In genomic region chr16:15482068-15482747, GRCh38 we compare ENCODE assay signal across 8 cellular contexts. TPM values are rescaled to one million over a fixed set of nuclear protein-coding genes. Genes with fewer than 3 reads are reported as not detected.
DNase-seq lines count a peak whose midpoint lies in the region; ATAC-seq and TF ChIP-seq lines count a peak whose summit lies in the region.

No MANE protein-coding gene starts in this region.

- no peak overlapping the region for H4K91ac ChIP-seq in trophoblast cell (ENCODE audit: low read depth, low read length)

- peaks cover under 1% of the 10 kb centered on the region for H3K9me3 Mint-ChIP-seq in activated CD4-positive, alpha-beta memory T cell treated with anti-CD3 and anti-CD28 coated beads for 36 hours

- H4K12ac ChIP-seq in trophoblast cell (ENCODE audit: low read depth, low read length), result no peak overlapping the region

- no peak overlapping the region for H3K4me3 Mint-ChIP-seq in activated CD4-positive, alpha-beta memory T cell treated with anti-CD3 and anti-CD28 coated beads for 36 hours

- H2AK5ac ChIP-seq in trophoblast cell (ENCODE audit: low read length), result no peak overlapping the region

- DNase-seq in Right ventricle myocardium superior, result no peak
- no peak for DNase-seq in right atrium auricular region (ENCODE audit: low spot score)
- peak; percentile 73 for DNase-seq in activated CD4-positive, alpha-beta memory T cell treated with anti-CD3 and anti-CD28 coated beads for 36 hours
- peak; percentile 62 for DNase-seq in fibroblast of gingiva (ENCODE audit: low read depth)
- DNase-seq in trophoblast cell, result peak; percentile 55 to 72

- H3K9me3 ChIP-seq in right atrium auricular region, result no peaks in the 10 kb centered on the region
- no peaks in the 10 kb centered on the region for H3K9me3 ChIP-seq in trophoblast cell (ENCODE audit: insufficient read depth, low read depth, low read length)

- no CpG with 5 or more reads among the region's 3 CpGs for WGBS in trophoblast cell (ENCODE audit: extremely low coverage, insufficient coverage, insufficient read length)

- H3K23ac ChIP-seq in trophoblast cell (ENCODE audit: low read length), result no peak overlapping the region

- H3K79me1 ChIP-seq in trophoblast cell (ENCODE audit: low read length), result no peaks in the 10 kb centered on the region

- CTCF ChIA-PET in activated CD4-positive, alpha-beta memory T cell treated with anti-CD3 and anti-CD28 coated beads for 36 hours (lab: Charles Lee), result no interaction called here

- peak overlapping the region; percentile 9 for H3K27ac Mint-ChIP-seq in activated CD4-positive, alpha-beta memory T cell treated with anti-CD3 and anti-CD28 coated beads for 36 hours

- peaks cover 4% of the 10 kb centered on the region for H3K36me3 Mint-ChIP-seq in activated CD4-positive, alpha-beta memory T cell treated with anti-CD3 and anti-CD28 coated beads for 36 hours

- H3K9ac ChIP-seq in trophoblast cell (ENCODE audit: low read length), result no peak overlapping the region

- H3K4me1 ChIP-seq in right atrium auricular region, result no peaks in the 10 kb centered on the region
- H3K4me1 ChIP-seq in trophoblast cell (ENCODE audit: control insufficient read depth in 1 of 2, insufficient read depth in 2 of 2, low read length in 2 of 2), result no peaks in the 10 kb centered on the region

- POLR2A ChIA-PET in activated CD4-positive, alpha-beta memory T cell treated with anti-CD3 and anti-CD28 coated beads for 36 hours (lab: Charles Lee), result no interaction called here

- no peaks in the 10 kb centered on the region for H3K79me2 ChIP-seq in trophoblast cell (ENCODE audit: control insufficient read depth, insufficient read depth, low read length, poor library complexity)

- no peak overlapping the region for H2AFZ ChIP-seq in trophoblast cell (ENCODE audit: insufficient read depth, low read length, poor library complexity)

- H3K27me3 ChIP-seq in right atrium auricular region (no peaks in the 10 kb centered on the region), trophoblast cell (ENCODE audit: insufficient read depth, low read length) (no peaks in the 10 kb centered on the region)

- H2BK120ac ChIP-seq in trophoblast cell (ENCODE audit: insufficient read depth, low read length, poor library complexity), result no peak overlapping the region

- ATAC-seq in Right ventricle myocardium superior (ENCODE audit: poor library complexity), result peak; percentile 57
- ATAC-seq in HG03432 (IDR thresholded peaks at IDR 0.05; ENCODE audit: unreplicated experiment), result no peak
- ATAC-seq in GM18861 (IDR thresholded peaks at IDR 0.05; ENCODE audit: unreplicated experiment), result no peak
- ATAC-seq in HG03354 (IDR thresholded peaks at IDR 0.05; ENCODE audit: poor library complexity, severe bottlenecking, unreplicated experiment), result no peak

- H3K36me3 ChIP-seq in right atrium auricular region, result no peaks in the 10 kb centered on the region
- no peaks in the 10 kb centered on the region for H3K36me3 ChIP-seq in trophoblast cell (ENCODE audit: control insufficient read depth in 1 of 2, insufficient read depth in 2 of 2, low read length in 2 of 2)

- H3K4me1 Mint-ChIP-seq in activated CD4-positive, alpha-beta memory T cell treated with anti-CD3 and anti-CD28 coated beads for 36 hours (ENCODE audit: low read depth), result peaks cover 19% of the 10 kb centered on the region

- no peaks in the 10 kb centered on the region for H3K27me3 Mint-ChIP-seq in activated CD4-positive, alpha-beta memory T cell treated with anti-CD3 and anti-CD28 coated beads for 36 hours

- no peak overlapping the region for H3K4me2 ChIP-seq in trophoblast cell (ENCODE audit: low read length)

- H2BK5ac ChIP-seq in trophoblast cell (ENCODE audit: low read depth, low read length, poor library complexity), result no peak overlapping the region

- no peak for TF ChIP-seq CTCF in right atrium auricular region (IDR thresholded peaks at IDR 0.05)

- H4K8ac ChIP-seq in trophoblast cell (ENCODE audit: low read depth, low read length), result no peak overlapping the region

- no peak overlapping the region for H3K4me3 ChIP-seq in right atrium auricular region
- H3K4me3 ChIP-seq in trophoblast cell (ENCODE audit: low read depth, low read length), result no peak overlapping the region

- H2BK12ac ChIP-seq in trophoblast cell (ENCODE audit: low read length), result no peak overlapping the region

- H3K18ac ChIP-seq in trophoblast cell (ENCODE audit: low read length), result no peak overlapping the region

- H3K14ac ChIP-seq in trophoblast cell (ENCODE audit: low read length), result no peak overlapping the region

- H3K27ac ChIP-seq in right atrium auricular region (no peak overlapping the region), trophoblast cell (ENCODE audit: low read depth, low read length) (no peak overlapping the region)

- H3K4ac ChIP-seq in trophoblast cell (ENCODE audit: low read depth, low read length), result no peak overlapping the region

- intact Hi-C loops in Right ventricle myocardium superior (cut with DNase I), result no loop called here
- intact Hi-C loops in activated CD4-positive, alpha-beta memory T cell treated with anti-CD3 and anti-CD28 coated beads for 36 hours (cut with micrococcal nuclease), result no loop called here

RNA-seq across cellular contexts. Expression of gene BMERB1, which starts 47.8 kb away (rescaled TPM):
- total RNA-seq in Right ventricle myocardium superior (71.8 TPM), right atrium auricular region (10 to 100 TPM; 55.0 to 55.3 TPM)
- total RNA-seq in activated CD4-positive, alpha-beta memory T cell treated with anti-CD3 and anti-CD28 coated beads for 36 hours, result 1 to 10 TPM; 7.1 to 7.7 TPM
- 0.07 and 0.25 TPM in 2 replicates for polyA plus RNA-seq in trophoblast cell (2013)

Comparison
In these comparisons a context has a peak if more than half of its experiments do, and no peak if none do; other contexts are left out.
1. DNase-seq: peak in activated CD4-positive, alpha-beta memory T cell treated with anti-CD3 and anti-CD28 coated beads for 36 hours (single experiment), fibroblast of gingiva (single experiment) and trophoblast cell (2 of 2); none in Right ventricle myocardium superior (single experiment) and right atrium auricular region (single experiment).